In genomic region chr1:241706967-241707366, GRCh38 we compare ENCODE assay signal across 13 cellular contexts. TPM values are rescaled to one million over a fixed set of nuclear protein-coding genes. Genes with fewer than 3 reads are reported as not detected.
DNase-seq lines count a peak whose midpoint lies in the region; ATAC-seq and TF ChIP-seq lines count a peak whose summit lies in the region.
"Had no signal": no experiment of that assay in that cellular context is flagged by ENCODE, and none has a peak within 500 bp of the region (broad histone marks: within the 10 kb centered on the region; RNA-seq: fewer than 3 reads in every experiment).

No MANE protein-coding gene starts in this region.

- H3K4me3 ChIP-seq in CD4-positive, alpha-beta memory T cell (ENCODE audit: low read length in 2 of 2) = no peak overlapping the region
- H3K4me3 ChIP-seq: hepatocyte had no signal

- peak; percentile 42 to 51 for ATAC-seq in activated T-cell treated with anti-CD3 and anti-CD28 coated beads, Interleukin-2, amount 50 U/mL, for 72 hours (replicated peaks in 1 of 2)
- ATAC-seq in HG03175 (IDR thresholded peaks at IDR 0.05; ENCODE audit: unreplicated experiment) = no peak

- H3K4me1 Mint-ChIP-seq in CD4-positive, alpha-beta memory T cell = peaks cover 9 to 16% (median 13%) of the 10 kb centered on the region in 4 donors
- H3K4me1 Mint-ChIP-seq in HFFc6 (ENCODE audit: low read depth) (peaks cover 49% of the 10 kb centered on the region), osteocyte (ENCODE audit: unreplicated experiment) (peaks cover 21% of the 10 kb centered on the region)
- peaks cover 17% of the 10 kb centered on the region for H3K4me1 Mint-ChIP-seq in activated T-cell treated with anti-CD3 and anti-CD28 coated beads, Interleukin-2, amount 50 U/mL, for 72 hours (ENCODE audit: low read depth)

- peaks cover 0 to 3% of the 10 kb centered on the region in 2 donors for H3K36me3 Mint-ChIP-seq in CD4-positive, alpha-beta memory T cell
- H3K36me3 Mint-ChIP-seq in HFFc6 (ENCODE audit: low read depth) = no peaks in the 10 kb centered on the region
- peaks cover 0 to 2% of the 10 kb centered on the region in 2 donors for H3K36me3 Mint-ChIP-seq in activated T-cell treated with anti-CD3 and anti-CD28 coated beads, Interleukin-2, amount 50 U/mL, for 72 hours (ENCODE audit: insufficient read depth in 2 of 2)
- no peaks in the 10 kb centered on the region for H3K36me3 Mint-ChIP-seq in osteocyte (ENCODE audit: unreplicated experiment)

- CTCF ChIA-PET in CD4-positive, alpha-beta memory T cell (lab: Charles Lee; ENCODE audit: partially characterized antibody) = no interaction called here

- POLR2A ChIA-PET in CD4-positive, alpha-beta memory T cell (lab: Charles Lee; ENCODE audit: partially characterized antibody) = interaction anchor here (1.2 kb wide), 1 partner anchor 67 kb away, joined by 3 read pairs; the partner anchor contains the start of genes CHML and OPN3

- peak overlapping the region; percentile 2 to 81 (median 19) for H3K4me3 Mint-ChIP-seq in CD4-positive, alpha-beta memory T cell
- H3K4me3 Mint-ChIP-seq in HFFc6 (peak overlapping the region; percentile 59), osteocyte (ENCODE audit: unreplicated experiment) (no peak overlapping the region)
- H3K4me3 Mint-ChIP-seq in activated T-cell treated with anti-CD3 and anti-CD28 coated beads, Interleukin-2, amount 50 U/mL, for 72 hours = no peak overlapping the region

- H3K27me3 Mint-ChIP-seq in CD4-positive, alpha-beta memory T cell = peaks cover 2 to 5% of the 10 kb centered on the region in 2 donors
- no peaks in the 10 kb centered on the region for H3K27me3 Mint-ChIP-seq in HFFc6 (ENCODE audit: insufficient read depth)
- H3K27me3 Mint-ChIP-seq in activated T-cell treated with anti-CD3 and anti-CD28 coated beads, Interleukin-2, amount 50 U/mL, for 72 hours (ENCODE audit: low read depth) = peaks cover 6% of the 10 kb centered on the region
- no peaks in the 10 kb centered on the region for H3K27me3 Mint-ChIP-seq in osteocyte (ENCODE audit: unreplicated experiment)

- TF ChIP-seq CTCF in HFFc6 (IDR thresholded peaks at IDR 0.05) (no peak), osteocyte (IDR thresholded peaks at IDR 0.05) (no peak)

- H3K4me1 ChIP-seq in CD4-positive, alpha-beta memory T cell (ENCODE audit: insufficient read depth, low read length) = peaks cover 15% of the 10 kb centered on the region

- peak in 4 of 5 donors; percentile 25 to 29 (median 26) for DNase-seq in CD4-positive, alpha-beta memory T cell
- DNase-seq in HFFc6 (peak; percentile 81), kidney tubule cell (ENCODE audit: low spot score) (peak; percentile 90), HT-29 (ENCODE audit: low spot score) (no peak), osteocyte (ENCODE audit: extremely low spot score, unreplicated experiment) (no peak)
- DNase-seq in activated T-cell treated with anti-CD3 and anti-CD28 coated beads, Interleukin-2, amount 50 U/mL, for 72 hours = peak in 1 of 2 donors; percentile 1
- no peak for DNase-seq in stimulated activated CD4-positive, alpha-beta T cell treated with anti-CD3 and anti-CD28 coated beads, Interleukin-1b, Interleukin-23, amount 100 ng/mL, for 48 hours
- DNase-seq: NCI-H2029 had no signal

- no peaks in the 10 kb centered on the region for H3K27me3 ChIP-seq in CD4-positive, alpha-beta memory T cell (ENCODE audit: insufficient read depth, low read length)

- H3K27ac ChIP-seq in CD4-positive, alpha-beta memory T cell (ENCODE audit: low read depth, low read length) = no peak overlapping the region
- H3K27ac ChIP-seq: hepatocyte had no signal

- intact Hi-C loops in CD4-positive, alpha-beta memory T cell (cut with micrococcal nuclease) = no loop called here

- H3K9me3 Mint-ChIP-seq in CD4-positive, alpha-beta memory T cell = no peaks in the 10 kb centered on the region
- no peaks in the 10 kb centered on the region for H3K9me3 Mint-ChIP-seq in HFFc6
- no peaks in the 10 kb centered on the region for H3K9me3 Mint-ChIP-seq in activated T-cell treated with anti-CD3 and anti-CD28 coated beads, Interleukin-2, amount 50 U/mL, for 72 hours
- no peaks in the 10 kb centered on the region for H3K9me3 Mint-ChIP-seq in osteocyte (ENCODE audit: unreplicated experiment)

- no peaks in the 10 kb centered on the region for H3K36me3 ChIP-seq in CD4-positive, alpha-beta memory T cell (ENCODE audit: insufficient read depth, low read length)

- peak overlapping the region in 4 of 7 donors; percentile 3 to 82 (median 41) for H3K27ac Mint-ChIP-seq in CD4-positive, alpha-beta memory T cell
- H3K27ac Mint-ChIP-seq in HFFc6 = peak overlapping the region; percentile 75
- H3K27ac Mint-ChIP-seq in activated T-cell treated with anti-CD3 and anti-CD28 coated beads, Interleukin-2, amount 50 U/mL, for 72 hours = no peak overlapping the region
- no peak overlapping the region for H3K27ac Mint-ChIP-seq in osteocyte (ENCODE audit: unreplicated experiment)

- H3K9me3 ChIP-seq in CD4-positive, alpha-beta memory T cell (ENCODE audit: control insufficient read depth in 1 of 2, low read length in 2 of 2) = no peaks in the 10 kb centered on the region

RNA-seq across cellular contexts. Expression of gene WDR64, which starts 54.9 kb away (rescaled TPM):
- total RNA-seq in CD4-positive, alpha-beta memory T cell = not detected
- polyA plus RNA-seq in CD4-positive, alpha-beta memory T cell = under 1 TPM in 1 of 2 donors, not detected in 1; 0.16 TPM
- not detected for total RNA-seq in HFFc6 (2021; fragmentation: NEBNext Ultra II Directional; extraction: Animal tissue kit (Norgen Biotek cat#: 25700))
- under 1 TPM in 1 of 2 donors, not detected in 1; 0.12 TPM for total RNA-seq in activated T-cell treated with anti-CD3 and anti-CD28 coated beads, Interleukin-2, amount 50 U/mL, for 72 hours
- not detected in 2 replicates for total RNA-seq in HT-29 (2014; rRNA removed; shearing (Covaris generic))
- not detected in 2 replicates for total RNA-seq in osteocyte
- total RNA-seq: activated CD8-positive, alpha-beta memory T cell treated with anti-CD3 and anti-CD28 coated beads for 36 hours; cerebellum; myocyte had no signal
- polyA plus RNA-seq: hepatocyte had no signal

Comparison
In these comparisons a context has a peak if more than half of its experiments do, and no peak if none do; other contexts are left out.
1. DNase-seq: peak in CD4-positive, alpha-beta memory T cell (4 of 5), HFFc6 (single experiment) and kidney tubule cell (single experiment); none in HT-29 (single experiment), stimulated activated CD4-positive, alpha-beta T cell treated with anti-CD3 and anti-CD28 coated beads, Interleukin-1b, Interleukin-23, amount 100 ng/mL, for 48 hours (single experiment) and osteocyte (single experiment).
2. H3K27ac Mint-ChIP-seq: peak in CD4-positive, alpha-beta memory T cell (4 of 7) and HFFc6 (single experiment); none in activated T-cell treated with anti-CD3 and anti-CD28 coated beads, Interleukin-2, amount 50 U/mL, for 72 hours (single experiment) and osteocyte (single experiment).
3. H3K4me3 Mint-ChIP-seq: peak in CD4-positive, alpha-beta memory T cell (8 of 8) and HFFc6 (single experiment); none in activated T-cell treated with anti-CD3 and anti-CD28 coated beads, Interleukin-2, amount 50 U/mL, for 72 hours (0 of 2) and osteocyte (single experiment).